ENCODE assay signal across 21 cellular contexts in the genomic region with DNA sequence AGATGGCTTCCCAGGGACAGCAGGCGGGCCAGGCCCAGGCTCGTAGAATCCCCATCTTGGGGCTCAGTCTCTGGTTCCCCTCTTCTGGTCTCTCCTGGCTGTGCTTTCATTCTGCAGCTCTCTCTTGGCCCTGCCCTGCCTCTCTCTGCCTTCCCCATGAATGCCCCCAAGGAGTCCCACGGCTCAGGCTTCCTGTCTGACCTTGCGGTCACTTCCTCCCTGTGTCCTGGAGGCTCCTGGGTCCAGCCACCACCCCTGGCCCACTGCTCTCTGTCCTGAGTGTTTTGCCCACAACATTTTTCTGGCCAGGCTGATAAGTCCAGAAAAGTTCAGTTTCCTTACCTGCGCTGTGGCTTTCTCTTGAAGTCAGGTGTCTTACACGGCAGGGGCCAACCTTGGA. TPM values are rescaled to one million over a fixed set of nuclear protein-coding genes. Genes with fewer than 3 reads are reported as not detected.
A peak's percentile ranks its signal among the peaks of the same experiment; 100 is the strongest.
DNase-seq lines count a peak whose midpoint lies in the region; ATAC-seq, FAIRE-seq and TF ChIP-seq lines count a peak whose summit lies in the region.
"Had no signal": no experiment of that assay in that cellular context is flagged by ENCODE, and none has a peak within 500 bp of the region (broad histone marks: within the 10 kb centered on the region; RNA-seq: fewer than 3 reads in every experiment).

No MANE protein-coding gene starts in this region.

- H3K9me3 ChIP-seq in BLaER1 treated with 17β-estradiol and CSF1 and Interleukin-3, amounts not matched to agents 10 nM and 100 nM (replicated peaks in 1 of 11): 0 out of 22 replicates have a peak, but pooled peaks cover 0 to under 1% (median 0%) of the 10 kb centered on the region in 11 experiments
- H3K9me3 ChIP-seq in Loucy (ENCODE audit: insufficient read depth, low read depth, low read length): no peaks in the 10 kb centered on the region
- H3K9me3 ChIP-seq in endothelial cell of umbilical vein (replicated peaks; ENCODE audit: control insufficient read depth, insufficient read depth, low read length): no peaks in the 10 kb centered on the region
- no peaks in the 10 kb centered on the region for H3K9me3 ChIP-seq in neural progenitor cell (ENCODE audit: low read depth)
- H3K9me3 ChIP-seq: MG63, SJCRH30 had no signal

- H4K20me1 ChIP-seq in BLaER1 treated with 17β-estradiol and CSF1 and Interleukin-3, amounts not matched to agents 10 nM and 100 nM: peaks cover 0 to 5% (median 0%) of the 10 kb centered on the region in 11 experiments; a peak in 1 of 22 replicates
- H4K20me1 ChIP-seq in Loucy (ENCODE audit: insufficient read depth, low read length, poor library complexity, severe bottlenecking) (no peaks in the 10 kb centered on the region), endothelial cell of umbilical vein (replicated peaks; ENCODE audit: control insufficient read depth, extremely low read depth, insufficient read depth, low read length) (no peaks in the 10 kb centered on the region), neural progenitor cell (ENCODE audit: low read depth) (no peaks in the 10 kb centered on the region)

- ATAC-seq in HG02981 (IDR thresholded peaks at IDR 0.05; ENCODE audit: unreplicated experiment): no peak

- peaks cover 5% of the 10 kb centered on the region for H3F3A ChIP-seq in Loucy (ENCODE audit: low read depth)
- H3F3A ChIP-seq in neural progenitor cell (ENCODE audit: low read depth): peaks cover 10% of the 10 kb centered on the region

- dilution Hi-C loops in endothelial cell of umbilical vein (cut with MboI; ENCODE audit: extremely low pct_ligation_motif_present, low sequenced_read_pairs): no loop called here

- DNase-seq in endothelial cell of umbilical vein (ENCODE audit: low read depth, low spot score): no peak
- no peak for DNase-seq in neural progenitor cell (ENCODE audit: low spot score)
- DNase-seq in activated CD8-positive, alpha-beta memory T cell treated with anti-CD3 and anti-CD28 coated beads for 24 hours: no peak
- no peak for DNase-seq in GM12891 (ENCODE audit: insufficient read length, low spot score)
- DNase-seq: COR-L47, DMS79 treated with DMSO at 0.1 percent for 48 hours, Kasumi-1, MG63, NCI-H1417, NCI-H187, NCI-H446, NCI-H526, OCI-M1, SJCRH30 had no signal

- H2AFZ ChIP-seq in Loucy (ENCODE audit: low read length) (no peak overlapping the region), endothelial cell of umbilical vein (ENCODE audit: low read depth, low read length) (peak overlapping the region; percentile 7), neural progenitor cell (replicated peaks) (no peak overlapping the region)

- peak overlapping the region in 6 of 11 experiments; percentile 41 to 72 (median 44); a peak in 6 of 22 replicates for H3K9ac ChIP-seq in BLaER1 treated with 17β-estradiol and CSF1 and Interleukin-3, amounts not matched to agents 10 nM and 100 nM
- peak overlapping the region; percentile 79 for H3K9ac ChIP-seq in Loucy (ENCODE audit: low read depth, low read length, poor library complexity, severe bottlenecking)
- no peak overlapping the region for H3K9ac ChIP-seq in endothelial cell of umbilical vein (replicated peaks; ENCODE audit: extremely low read depth, insufficient read depth, low read length)
- no peak overlapping the region for H3K9ac ChIP-seq in neural progenitor cell

- BruUV-seq in endothelial cell of umbilical vein (replicated peaks; lab: Mats Ljungman, UMichigan): no TSS peak

- peak overlapping the region in 7 of 11 experiments; percentile 73 to 84 (median 78); a peak in 15 of 22 replicates for H3K27ac ChIP-seq in BLaER1 treated with 17β-estradiol and CSF1 and Interleukin-3, amounts not matched to agents 10 nM and 100 nM
- H3K27ac ChIP-seq in endothelial cell of umbilical vein (ENCODE audit: insufficient read depth, low read depth, low read length) (no peak overlapping the region), neural progenitor cell (no peak overlapping the region)
- H3K27ac ChIP-seq: SJCRH30 had no signal

- no peaks in the 10 kb centered on the region for H3K27me3 ChIP-seq in BLaER1 treated with 17β-estradiol and CSF1 and Interleukin-3, amounts not matched to agents 10 nM and 100 nM
- H3K27me3 ChIP-seq in Loucy (ENCODE audit: insufficient read depth, low read length, poor library complexity, severe bottlenecking) (no peaks in the 10 kb centered on the region), endothelial cell of umbilical vein (ENCODE audit: control insufficient read depth in 2 of 2, insufficient read depth in 2 of 2, low read length in 2 of 2) (peaks cover 3 to 8% of the 10 kb centered on the region in 2 experiments), neural progenitor cell (peaks cover 83% of the 10 kb centered on the region)
- H3K27me3 ChIP-seq: MG63 had no signal

- peaks cover 4% of the 10 kb centered on the region for H3K9me3 Mint-ChIP-seq in neural progenitor cell

- H3K36me3 Mint-ChIP-seq in neural progenitor cell: no peaks in the 10 kb centered on the region

- no peak for TF ChIP-seq POLR2A in endothelial cell of umbilical vein (IDR thresholded peaks at IDR 0.05; ENCODE audit: low read depth, low read length)
- no peak for TF ChIP-seq POLR2A in GM12891 (IDR thresholded peaks at IDR 0.05; ENCODE audit: low read depth, low read length)

- POLR2A ChIA-PET in endothelial cell of umbilical vein (lab: Charles Lee): no interaction called here

- H3K79me2 ChIP-seq in Loucy (ENCODE audit: insufficient read depth, low read length) (no peaks in the 10 kb centered on the region), endothelial cell of umbilical vein (ENCODE audit: control insufficient read depth, insufficient read depth, low read length) (no peaks in the 10 kb centered on the region), neural progenitor cell (ENCODE audit: low read depth) (no peaks in the 10 kb centered on the region)

- H3K4me2 ChIP-seq in BLaER1 treated with 17β-estradiol and CSF1 and Interleukin-3, amounts not matched to agents 10 nM and 100 nM: peak overlapping the region; percentile 8 to 82 (median 67); a peak in 20 of 22 replicates
- H3K4me2 ChIP-seq in Loucy (ENCODE audit: low read depth, low read length, poor library complexity, severe bottlenecking) (peak overlapping the region; percentile 88), endothelial cell of umbilical vein (ENCODE audit: insufficient read depth, low read length) (no peak overlapping the region), neural progenitor cell (no peak overlapping the region)

- H3K4me3 ChIP-seq in BLaER1 treated with 17β-estradiol and CSF1 and Interleukin-3, amounts not matched to agents 10 nM and 100 nM: no peak overlapping the region
- no peak overlapping the region for H3K4me3 ChIP-seq in Loucy (ENCODE audit: low read length, poor library complexity, severe bottlenecking)
- H3K4me3 ChIP-seq in endothelial cell of umbilical vein (replicated peaks in 1 of 3; ENCODE audit: insufficient read depth in 1 of 3, low read depth in 1 of 3, low read length in 3 of 3): no peak overlapping the region
- no peak overlapping the region for H3K4me3 ChIP-seq in neural progenitor cell
- H3K4me3 ChIP-seq: MG63, SJCRH30 had no signal

- FAIRE-seq in endothelial cell of umbilical vein (lab: Jason Lieb, UNC) (no peak), GM12891 (lab: Jason Lieb, UNC) (no peak)
- FAIRE-seq: A204.1, RCC 7860 had no signal

- H3K4me1 Mint-ChIP-seq in neural progenitor cell: peaks cover 20% of the 10 kb centered on the region

- H3K27me3 Mint-ChIP-seq in neural progenitor cell (ENCODE audit: insufficient read depth, low read depth): peaks cover 9% of the 10 kb centered on the region

- peak overlapping the region; percentile 85 for H3K27ac Mint-ChIP-seq in neural progenitor cell

- peaks cover 21 to 64% (median 51%) of the 10 kb centered on the region in 10 experiments for H3K4me1 ChIP-seq in BLaER1 treated with 17β-estradiol and CSF1 and Interleukin-3, amounts not matched to agents 10 nM and 100 nM
- H3K4me1 ChIP-seq in Loucy (ENCODE audit: insufficient read depth, low read length, poor library complexity, severe bottlenecking) (peaks cover 52% of the 10 kb centered on the region), endothelial cell of umbilical vein (ENCODE audit: control insufficient read depth, extremely low read depth, insufficient read depth, low read length) (no peaks in the 10 kb centered on the region), neural progenitor cell (peaks cover 29% of the 10 kb centered on the region)

- intact Hi-C loops in endothelial cell of umbilical vein (cut with micrococcal nuclease): no loop called here

- TF ChIP-seq CTCF in Loucy (conservative IDR thresholded peaks at IDR 0.05; ENCODE audit: low read length) (no peak), endothelial cell of umbilical vein (IDR thresholded peaks at IDR 0.05; ENCODE audit: extremely low read depth in 1 of 2, insufficient read depth in 1 of 2, low read depth in 1 of 2, low read length in 2 of 2) (no peak), neural progenitor cell (IDR thresholded peaks at IDR 0.05) (no peak)

- no peak overlapping the region for H3K4me3 Mint-ChIP-seq in neural progenitor cell

- H3K9me2 ChIP-seq in Loucy (replicated peaks; ENCODE audit: low read depth, low read length): no peaks in the 10 kb centered on the region

- CTCF ChIA-PET in endothelial cell of umbilical vein (lab: Charles Lee): no interaction called here

- H3K9me1 ChIP-seq in endothelial cell of umbilical vein (replicated peaks; ENCODE audit: control insufficient read depth, extremely low read depth, insufficient read depth, low read length): no peaks in the 10 kb centered on the region

- no peaks in the 10 kb centered on the region for H3K36me3 ChIP-seq in BLaER1 treated with 17β-estradiol and CSF1 and Interleukin-3, amounts not matched to agents 10 nM and 100 nM
- no peaks in the 10 kb centered on the region for H3K36me3 ChIP-seq in Loucy (ENCODE audit: insufficient read depth, low read length)
- H3K36me3 ChIP-seq in endothelial cell of umbilical vein (ENCODE audit: control insufficient read depth in 2 of 2, extremely low read depth in 1 of 2, insufficient read depth in 2 of 2, low read length in 2 of 2): no peaks in the 10 kb centered on the region
- H3K36me3 ChIP-seq in neural progenitor cell: no peaks in the 10 kb centered on the region
- H3K36me3 ChIP-seq: MG63, SJCRH30 had no signal

RNA-seq across cellular contexts. Expression of gene PIGP, which starts 29.1 kb away (rescaled TPM):
- total RNA-seq in endothelial cell of umbilical vein (11.4 and 12.5 TPM in 2 replicates), neural progenitor cell (ENCODE audit: low replicate concordance) (10.1 and 25.8 TPM in 2 replicates)
- 18.3 and 18.9 TPM in 2 replicates for polyA plus RNA-seq in endothelial cell of umbilical vein
- 20.8 and 21.0 TPM in 2 replicates for polyA plus RNA-seq in endothelial cell of umbilical vein (2011; cell fraction: cytosol; rRNA removed)
- 11.5 and 13.8 TPM in 2 replicates for polyA plus RNA-seq in endothelial cell of umbilical vein (2011; cell fraction: nucleus; rRNA removed)
- 17.4 and 19.5 TPM in 2 replicates for polyA plus RNA-seq in endothelial cell of umbilical vein (2012)
- 11.4 and 12.1 TPM in 2 replicates for polyA minus RNA-seq in endothelial cell of umbilical vein
- 12.1 TPM for polyA minus RNA-seq in endothelial cell of umbilical vein (2011; cell fraction: cytosol; rRNA and poly(A)+ RNA removed)
- 2.5 and 4.8 TPM in 2 replicates for polyA minus RNA-seq in endothelial cell of umbilical vein (2011; cell fraction: nucleus; rRNA and poly(A)+ RNA removed)
- polyA plus RNA-seq in GM12891 (2012; ENCODE audit: low read depth, missing spikeins): 20.6 TPM

RNA-seq across cellular contexts. Expression of gene TTC3, which starts 29.2 kb away (rescaled TPM):
- total RNA-seq in endothelial cell of umbilical vein: 104 and 113 TPM in 2 replicates
- 21.4 and 26.2 TPM in 2 replicates for polyA plus RNA-seq in endothelial cell of umbilical vein
- polyA plus RNA-seq in endothelial cell of umbilical vein (2011; cell fraction: cytosol; rRNA removed): 50.3 and 53.9 TPM in 2 replicates
- 107 and 125 TPM in 2 replicates for polyA plus RNA-seq in endothelial cell of umbilical vein (2011; cell fraction: nucleus; rRNA removed)
- polyA plus RNA-seq in endothelial cell of umbilical vein (2012): 75.8 and 90.3 TPM in 2 replicates
- polyA minus RNA-seq in endothelial cell of umbilical vein: 83.0 and 83.2 TPM in 2 replicates
- polyA minus RNA-seq in endothelial cell of umbilical vein (2011; cell fraction: cytosol; rRNA and poly(A)+ RNA removed): 42.4 TPM
- polyA minus RNA-seq in endothelial cell of umbilical vein (2011; cell fraction: nucleus; rRNA and poly(A)+ RNA removed): 102 and 141 TPM in 2 replicates
- 116 and 135 TPM in 2 replicates for total RNA-seq in neural progenitor cell (ENCODE audit: low replicate concordance)
- 50.3 TPM for polyA plus RNA-seq in GM12891 (2012; ENCODE audit: low read depth, missing spikeins)

RNA-seq across cellular contexts. Expression of gene RIPPLY3, which starts 37.3 kb away (rescaled TPM):
- total RNA-seq in endothelial cell of umbilical vein: not detected in 2 replicates
- 0.03 TPM in 1 of 2 replicates, not detected in the other for polyA plus RNA-seq in endothelial cell of umbilical vein
- not detected in 2 replicates for polyA plus RNA-seq in endothelial cell of umbilical vein (2011; cell fraction: cytosol; rRNA removed)
- not detected in 2 replicates for polyA plus RNA-seq in endothelial cell of umbilical vein (2011; cell fraction: nucleus; rRNA removed)
- not detected in 2 replicates for polyA plus RNA-seq in endothelial cell of umbilical vein (2012)
- not detected in 2 replicates for polyA minus RNA-seq in endothelial cell of umbilical vein
- not detected for polyA minus RNA-seq in endothelial cell of umbilical vein (2011; cell fraction: cytosol; rRNA and poly(A)+ RNA removed)
- not detected in 2 replicates for polyA minus RNA-seq in endothelial cell of umbilical vein (2011; cell fraction: nucleus; rRNA and poly(A)+ RNA removed)
- total RNA-seq in neural progenitor cell (ENCODE audit: low replicate concordance): 2.8 and 4.3 TPM in 2 replicates
- polyA plus RNA-seq in GM12891 (2012; ENCODE audit: low read depth, missing spikeins): not detected
- total RNA-seq: H4, HT1080, SJCRH30 had no signal

Comparison
In these comparisons a context has a peak if more than half of its experiments do, and no peak if none do; other contexts are left out.
1. H3K27ac ChIP-seq: peak in BLaER1 treated with 17β-estradiol and CSF1 and Interleukin-3, amounts not matched to agents 10 nM and 100 nM (7 of 11); none in endothelial cell of umbilical vein (single experiment) and neural progenitor cell (single experiment).
2. H3K4me2 ChIP-seq: peak in BLaER1 treated with 17β-estradiol and CSF1 and Interleukin-3, amounts not matched to agents 10 nM and 100 nM (11 of 11) and Loucy (single experiment); none in endothelial cell of umbilical vein (single experiment) and neural progenitor cell (single experiment).
3. H3K9ac ChIP-seq: peak in BLaER1 treated with 17β-estradiol and CSF1 and Interleukin-3, amounts not matched to agents 10 nM and 100 nM (6 of 11) and Loucy (single experiment); none in endothelial cell of umbilical vein (single experiment) and neural progenitor cell (single experiment).